In genomic region chr10:71796749-71797405, GRCh38 we compare ENCODE assay signal across 1 cellular context.
TF ChIP-seq lines count a peak whose summit lies in the region.

No MANE protein-coding gene starts in this region.

TF ChIP-seq in K562, 482 proteins besides CTCF, POLR2A, EP300 and RAD21 (continues in another document):
- TF ChIP-seq RUNX1 (IDR thresholded peaks at IDR 0.05; ENCODE audit: low read depth) (no peak), PBX2 (CRISPR knock-in tag; IDR thresholded peaks at IDR 0.05; ENCODE audit: low read depth) (no peak), PBX2 (tag; conservative IDR thresholded peaks at IDR 0.05; ENCODE audit: low read depth) (0 out of 2 replicates have a peak, but pooled peaks have one; percentile 34), RBM17 (IDR thresholded peaks at IDR 0.05; ENCODE audit: borderline replicate concordance, low read depth, low read length) (no peak), SAFB (IDR thresholded peaks at IDR 0.05; ENCODE audit: borderline replicate concordance, low read depth, low read length) (no peak), HOMEZ (CRISPR knock-in tag; IDR thresholded peaks at IDR 0.05) (no peak), HMBOX1 (IDR thresholded peaks at IDR 0.05) (no peak), NFATC3 (IDR thresholded peaks at IDR 0.05) (no peak), USF1 (CRISPR knock-in tag; IDR thresholded peaks at IDR 0.05) (peak; percentile 35; the same call in 1 of the 2 replicates), BCL6 (CRISPR knock-in tag; IDR thresholded peaks at IDR 0.05) (no peak), NFXL1 (CRISPR knock-in tag; IDR thresholded peaks at IDR 0.05) (no peak), FOXM1 (IDR thresholded peaks at IDR 0.05; ENCODE audit: low read depth) (no peak), FOXM1 (CRISPR knock-in tag; IDR thresholded peaks at IDR 0.05; ENCODE audit: low read depth) (no peak), PHTF2 (CRISPR knock-in tag; IDR thresholded peaks at IDR 0.05) (no peak), SRSF7 (optimal IDR thresholded peaks at IDR 0.05; ENCODE audit: low read depth, low read length) (no peak), MAFG (tag; conservative IDR thresholded peaks at IDR 0.05) (no peak), PCBP1 (IDR thresholded peaks at IDR 0.05; ENCODE audit: low read depth, low read length, poor library complexity, severe bottlenecking) (no peak), FOS (IDR thresholded peaks at IDR 0.05; ENCODE audit: extremely low read depth, insufficient read length) (peak; percentile 43), RFX1 (IDR thresholded peaks at IDR 0.05) (no peak), NFYB (IDR thresholded peaks at IDR 0.05; ENCODE audit: extremely low read depth, insufficient read length) (peak; percentile 87), SNRNP70 (optimal IDR thresholded peaks at IDR 0.05; ENCODE audit: low read depth, low read length) (no peak), BCOR (IDR thresholded peaks at IDR 0.05) (no peak), EP400 (IDR thresholded peaks at IDR 0.05) (no peak), ZNF311 (CRISPR knock-in tag; IDR thresholded peaks at IDR 0.05) (no peak), GATAD2B (IDR thresholded peaks at IDR 0.05; ENCODE audit: borderline replicate concordance) (no peak), TEAD2 (tag; IDR thresholded peaks at IDR 0.05) (no peak), ZNF398 (CRISPR knock-in tag; IDR thresholded peaks at IDR 0.05) (no peak), CHD2 (IDR thresholded peaks at IDR 0.05; ENCODE audit: low read depth, low read length) (no peak), MTF1 (CRISPR knock-in tag; IDR thresholded peaks at IDR 0.05; ENCODE audit: borderline replicate concordance) (no peak), KDM1A (IDR thresholded peaks at IDR 0.05) (no peak), WHSC1 (IDR thresholded peaks at IDR 0.05; ENCODE audit: low read length) (no peak), ZNF324 (CRISPR knock-in tag; IDR thresholded peaks at IDR 0.05) (no peak), HDAC3 (IDR thresholded peaks at IDR 0.05; ENCODE audit: borderline replicate concordance, partially characterized antibody) (no peak), ZEB2 (IDR thresholded peaks at IDR 0.05) (no peak), SMARCA5 (IDR thresholded peaks at IDR 0.05) (no peak), ZNF146 (CRISPR knock-in tag; IDR thresholded peaks at IDR 0.05; ENCODE audit: unreplicated experiment) (no peak), E2F8 (IDR thresholded peaks at IDR 0.05; ENCODE audit: low read depth, partially characterized antibody) (no peak), HBP1 (CRISPR knock-in tag; IDR thresholded peaks at IDR 0.05) (no peak), POLR3G (IDR thresholded peaks at IDR 0.05; ENCODE audit: extremely low read depth, insufficient read length, insufficient replicate concordance) (no peak), PTBP1 (IDR thresholded peaks at IDR 0.05; ENCODE audit: low read depth, low read length) (no peak), ATF3 (IDR thresholded peaks at IDR 0.05) (no peak), ATF3 (CRISPR knock-in tag; conservative IDR thresholded peaks at IDR 0.05) (no peak), PRMT5 (CRISPR knock-in tag; IDR thresholded peaks at IDR 0.05) (no peak), HEY1 (CRISPR knock-in tag; IDR thresholded peaks at IDR 0.05; ENCODE audit: borderline replicate concordance) (no peak), NCOA6 (IDR thresholded peaks at IDR 0.05) (no peak), E2F1 (CRISPR knock-in tag; IDR thresholded peaks at IDR 0.05) (no peak), ETS1 (conservative IDR thresholded peaks at IDR 0.05; ENCODE audit: control insufficient read depth, low read depth, low read length) (no peak), NEUROD1 (IDR thresholded peaks at IDR 0.05; ENCODE audit: borderline replicate concordance, low read depth, low read length, partially characterized antibody) (peak; percentile 38), POLR2H (tag; IDR thresholded peaks at IDR 0.05; ENCODE audit: low read depth) (no peak), ZBTB11 (CRISPR knock-in tag; IDR thresholded peaks at IDR 0.05) (no peak), ZNF77 (CRISPR knock-in tag; IDR thresholded peaks at IDR 0.05) (no peak)
